In the genomic region with DNA sequence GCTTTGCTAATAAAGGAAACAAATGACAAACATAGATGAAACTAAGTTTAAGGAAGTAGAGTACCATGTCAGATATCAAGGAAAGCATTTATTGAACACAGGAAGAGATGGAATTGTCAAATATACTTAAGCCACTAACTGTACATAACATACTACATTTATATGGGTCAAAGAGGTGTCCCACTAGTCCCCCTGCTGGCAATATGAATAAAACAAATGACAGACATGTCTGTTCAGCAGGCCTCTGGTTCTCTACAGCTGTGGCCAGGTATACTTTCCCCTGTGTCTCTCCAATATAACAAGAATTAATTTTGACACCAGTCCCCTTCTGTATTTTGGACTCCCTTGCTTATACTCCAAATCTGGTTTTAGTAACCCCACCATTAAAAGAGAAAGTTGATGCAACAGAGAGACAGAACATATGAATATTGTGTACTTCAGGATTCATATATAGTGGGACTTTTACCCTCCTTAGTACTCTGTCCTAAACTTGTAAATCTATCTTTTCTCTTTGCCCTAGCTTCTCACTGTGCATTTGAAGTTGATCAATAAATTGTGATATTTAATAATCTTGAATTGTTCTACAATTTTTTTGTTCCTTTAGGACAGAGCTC, we compare ENCODE assay signal across 8 cellular contexts. TPM values are rescaled to one million over a fixed set of nuclear protein-coding genes. Genes with fewer than 3 reads are reported as not detected.
DNase-seq lines count a peak whose midpoint lies in the region; ATAC-seq and TF ChIP-seq lines count a peak whose summit lies in the region.

No MANE protein-coding gene starts in this region.

- intact Hi-C loops in dorsolateral prefrontal cortex (cut with DNase I), result no loop called here

- H3K4me3 ChIP-seq in HL-60 (replicated peaks; ENCODE audit: insufficient read depth, low read length) (no peak overlapping the region), dorsolateral prefrontal cortex (no peak overlapping the region)

- H3K9me3 Mint-ChIP-seq in activated naive CD4-positive, alpha-beta T cell treated with anti-CD3 and anti-CD28 coated beads, Interleukin-2, amount 50 U/mL, for 72 hours, result no peaks in the 10 kb centered on the region

- TF ChIP-seq CTCF in HL-60 (IDR thresholded peaks at IDR 0.05; ENCODE audit: insufficient read depth, low read length) (peak; percentile 1), dorsolateral prefrontal cortex (IDR thresholded peaks at IDR 0.05 in 54 of 56, conservative IDR thresholded peaks at IDR 0.05 in 2 of 56; ENCODE audit: low read depth in 1 of 56, partially characterized antibody in 56 of 56) (peak in 13 of 56 donors; percentile 11 to 28 (median 16))

- H3K27ac Mint-ChIP-seq in activated naive CD4-positive, alpha-beta T cell treated with anti-CD3 and anti-CD28 coated beads, Interleukin-2, amount 50 U/mL, for 72 hours, result no peak overlapping the region

- peak; percentile 26 for DNase-seq in NCI-H748 (lab: John Stamatoyannopoulos, UW; ENCODE audit: unreplicated experiment)
- no peak for DNase-seq in NCI-H748 treated with DMSO at 0.1 percent for 48 hours (lab: John Stamatoyannopoulos, UW)
- no peak for DNase-seq in HL-60 (ENCODE audit: low read depth in 1 of 2, low spot score in 1 of 2)
- peak; percentile 58 for DNase-seq in SW480 (ENCODE audit: low spot score)
- DNase-seq in iris pigment epithelial cell (ENCODE audit: low read depth), result peak; percentile 51
- DNase-seq in activated CD4-positive, alpha-beta T cell treated with anti-CD3 and anti-CD28 coated beads, Interleukin-2, amount 50 U/mL, for 1 hour, result no peak
- no peak for DNase-seq in dorsolateral prefrontal cortex
- no peak for DNase-seq in activated naive CD4-positive, alpha-beta T cell treated with anti-CD3 and anti-CD28 coated beads, Interleukin-2, amount 50 U/mL, for 72 hours (ENCODE audit: low spot score in 2 of 2)

- no peak overlapping the region for H3K27ac ChIP-seq in HL-60 (replicated peaks)
- no peak overlapping the region for H3K27ac ChIP-seq in dorsolateral prefrontal cortex

- ATAC-seq in activated naive CD4-positive, alpha-beta T cell treated with anti-CD3 and anti-CD28 coated beads, Interleukin-2, amount 50 U/mL, for 72 hours, result no peak

- H3K27me3 ChIP-seq in HL-60 (ENCODE audit: insufficient read depth, poor library complexity, severe bottlenecking) (no peaks in the 10 kb centered on the region), dorsolateral prefrontal cortex (no peaks in the 10 kb centered on the region)

- H3K36me3 Mint-ChIP-seq in activated naive CD4-positive, alpha-beta T cell treated with anti-CD3 and anti-CD28 coated beads, Interleukin-2, amount 50 U/mL, for 72 hours, result no peaks in the 10 kb centered on the region

RNA-seq across cellular contexts. Expression of gene CD36, which starts 42.9 kb away (rescaled TPM):
- total RNA-seq in dorsolateral prefrontal cortex, result 10 to 100 TPM in 1 of 120 experiments, 1 to 10 TPM in 103, under 1 TPM in 16; 0.32 to 10.6 (median 1.7) TPM
- not detected for total RNA-seq in activated naive CD4-positive, alpha-beta T cell treated with anti-CD3 and anti-CD28 coated beads, Interleukin-2, amount 50 U/mL, for 72 hours

Comparison
In these comparisons a context has a peak if more than half of its experiments do, and no peak if none do; other contexts are left out.
1. DNase-seq: peak in NCI-H748 (single experiment), SW480 (single experiment) and iris pigment epithelial cell (single experiment); none in NCI-H748 treated with DMSO at 0.1 percent for 48 hours (single experiment), HL-60 (0 of 2), activated CD4-positive, alpha-beta T cell treated with anti-CD3 and anti-CD28 coated beads, Interleukin-2, amount 50 U/mL, for 1 hour (single experiment), dorsolateral prefrontal cortex (0 of 10) and activated naive CD4-positive, alpha-beta T cell treated with anti-CD3 and anti-CD28 coated beads, Interleukin-2, amount 50 U/mL, for 72 hours (0 of 2).